In the genomic region with DNA sequence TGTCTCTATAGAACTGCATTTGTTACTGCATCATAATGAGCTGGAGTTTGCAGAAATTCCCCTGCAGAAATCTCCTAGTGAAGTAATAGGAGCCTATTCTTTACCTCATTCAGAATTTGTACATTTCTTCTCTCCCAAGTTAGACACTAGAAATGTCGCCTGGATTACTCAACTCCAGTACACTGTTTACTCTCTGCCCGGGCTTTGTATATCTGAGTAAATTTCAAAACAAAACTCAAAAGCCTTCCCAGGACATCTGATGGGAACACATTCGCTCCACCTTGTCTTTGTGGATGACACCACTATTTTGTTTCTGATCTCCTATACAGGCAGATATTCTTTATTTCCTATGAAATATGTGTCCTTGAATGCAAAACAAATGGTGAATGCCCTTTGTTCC, we compare ENCODE assay signal across 35 cellular contexts.
"Had no signal": no experiment of that assay in that cellular context is flagged by ENCODE, and none has a peak within 500 bp of the region (broad histone marks: within the 10 kb centered on the region; RNA-seq: fewer than 3 reads in every experiment).

No MANE protein-coding gene starts in this region.

- H3K27ac ChIP-seq: ascending aorta, WERI-Rb-1 had no signal

- H3K4me3 ChIP-seq: ascending aorta had no signal

- H3K27me3 Mint-ChIP-seq: activated naive CD4-positive, alpha-beta T cell treated with anti-CD3 and anti-CD28 coated beads, Interleukin-2, amount 10 ng/mL, durations not matched to agents 7 days and 5 days; activated naive CD4-positive, alpha-beta T cell treated with anti-CD3 and anti-CD28 coated beads, Interleukin-2, amount 50 U/mL, for 24 hours; activated naive CD8-positive, alpha-beta T cell; activated naive CD8-positive, alpha-beta T cell treated with anti-CD3 and anti-CD28 coated beads, Interleukin-2, amount 50 U/mL, for 24 hours; brain had no signal

- H3K9me3 Mint-ChIP-seq: activated CD4-positive, alpha-beta memory T cell treated with anti-CD3 and anti-CD28 coated beads, Interleukin-2, amount 10 ng/mL, durations not matched to agents 7 days and 5 days; activated CD4-positive, alpha-beta T cell treated with anti-CD3 and anti-CD28 coated beads, Interleukin-2, amount 10 ng/mL, durations not matched to agents 7 days and 5 days; activated naive CD4-positive, alpha-beta T cell treated with anti-CD3 and anti-CD28 coated beads, Interleukin-2, amount 10 ng/mL, durations not matched to agents 7 days and 5 days; activated naive CD4-positive, alpha-beta T cell treated with anti-CD3 and anti-CD28 coated beads, Interleukin-2, amount 50 U/mL, for 24 hours; activated naive CD8-positive, alpha-beta T cell treated with anti-CD3 and anti-CD28 coated beads, Interleukin-2, amount 10 ng/mL, durations not matched to agents 7 days and 5 days; activated naive CD8-positive, alpha-beta T cell treated with anti-CD3 and anti-CD28 coated beads, Interleukin-2, amount 50 U/mL, for 24 hours; activated T-cell treated with anti-CD3 and anti-CD28 coated beads, Interleukin-2, amount 50 U/mL, for 24 hours; activated T-helper 2 cell treated with anti-CD3 and anti-CD28 coated beads, Interferon-gamma antibody, Interleukin-2, Interleukin-4, amounts not matched to agents 10 μg/mL and 5 μg/mL and 100 μg/mL, durations not matched to agents 14 hours and 24 hours and 36 hours; T-helper 1 cell treated with Interleukin-12 subunit alpha and Interleukin-12 subunit beta and Interleukin-4 antibody, amounts not matched to agents 30 μg/mL and 1 μg/mL, for 36 hours; T-helper 2 cell treated with Interferon-gamma antibody and Interleukin-4, amounts not matched to agents 5 μg/mL and 100 μg/mL, for 36 hours; WTC11 had no signal

- H3K4me3 Mint-ChIP-seq: activated CD4-positive, alpha-beta memory T cell treated with anti-CD3 and anti-CD28 coated beads, Interleukin-2, amount 10 ng/mL, durations not matched to agents 7 days and 5 days; activated CD4-positive, alpha-beta T cell treated with anti-CD3 and anti-CD28 coated beads for 36 hours; activated CD4-positive, alpha-beta T cell treated with anti-CD3 and anti-CD28 coated beads, Interleukin-2, amount 10 ng/mL, durations not matched to agents 7 days and 5 days; activated CD8-positive, alpha-beta memory T cell treated with anti-CD3 and anti-CD28 coated beads, Interleukin-2, amount 10 ng/mL, durations not matched to agents 7 days and 5 days; activated CD8-positive, alpha-beta T cell treated with anti-CD3 and anti-CD28 coated beads, Interleukin-2, amount 10 ng/mL, durations not matched to agents 7 days and 5 days; activated naive CD4-positive, alpha-beta T cell treated with anti-CD3 and anti-CD28 coated beads, Interleukin-2, amount 10 ng/mL, durations not matched to agents 7 days and 5 days; activated naive CD4-positive, alpha-beta T cell treated with anti-CD3 and anti-CD28 coated beads, Interleukin-2, amount 50 U/mL, for 24 hours; activated naive CD8-positive, alpha-beta T cell; activated naive CD8-positive, alpha-beta T cell treated with anti-CD3 and anti-CD28 coated beads, Interleukin-2, amount 10 ng/mL, durations not matched to agents 7 days and 5 days; activated naive CD8-positive, alpha-beta T cell treated with anti-CD3 and anti-CD28 coated beads, Interleukin-2, amount 50 U/mL, for 24 hours; activated T-cell treated with anti-CD3 and anti-CD28 coated beads, Interleukin-2, amount 50 U/mL, for 24 hours; T-helper 1 cell treated with Interleukin-12 subunit alpha and Interleukin-12 subunit beta and Interleukin-4 antibody, amounts not matched to agents 30 μg/mL and 1 μg/mL, for 36 hours; T-helper 2 cell treated with Interferon-gamma antibody and Interleukin-4, amounts not matched to agents 5 μg/mL and 100 μg/mL, for 36 hours; WTC11 had no signal

- H3K9me3 ChIP-seq: ascending aorta had no signal

- ATAC-seq: activated CD4-positive, alpha-beta T cell treated with anti-CD3 and anti-CD28 coated beads for 36 hours; activated CD4-positive, CD25-positive, alpha-beta regulatory T cell treated with anti-CD3 and anti-CD28 coated beads, Interleukin-2, amount 50 U/mL, for 24 hours; activated CD8-positive, alpha-beta memory T cell treated with anti-CD3 and anti-CD28 coated beads, Interleukin-2, amount 10 ng/mL, durations not matched to agents 7 days and 5 days; activated CD8-positive, alpha-beta T cell treated with anti-CD3 and anti-CD28 coated beads, Interleukin-2, amount 10 ng/mL, durations not matched to agents 7 days and 5 days; activated naive CD8-positive, alpha-beta T cell treated with anti-CD3 and anti-CD28 coated beads, Interleukin-2, amount 50 U/mL, for 24 hours; WTC11 had no signal

- H3K36me3 ChIP-seq: ascending aorta, WERI-Rb-1 had no signal

- DNase-seq: activated CD4-positive, alpha-beta memory T cell treated with anti-CD3 and anti-CD28 coated beads, Interleukin-2, amount 10 ng/mL, durations not matched to agents 7 days and 5 days; activated CD4-positive, alpha-beta T cell treated with anti-CD3 and anti-CD28 coated beads for 1 hour; activated CD4-positive, alpha-beta T cell treated with anti-CD3 and anti-CD28 coated beads for 36 hours; activated CD4-positive, alpha-beta T cell treated with anti-CD3 and anti-CD28 coated beads for 48 hours; activated CD4-positive, alpha-beta T cell treated with anti-CD3 and anti-CD28 coated beads, Interleukin-2, amount 10 ng/mL, durations not matched to agents 7 days and 5 days; activated CD4-positive, alpha-beta T cell treated with anti-CD3 and anti-CD28 coated beads, Interleukin-2, amount 50 U/mL, for 48 hours; activated CD4-positive, CD25-positive, alpha-beta regulatory T cell; activated CD8-positive, alpha-beta memory T cell treated with anti-CD3 and anti-CD28 coated beads for 24 hours; activated CD8-positive, alpha-beta memory T cell treated with anti-CD3 and anti-CD28 coated beads, Interleukin-2, amount 10 ng/mL, durations not matched to agents 7 days and 5 days; activated CD8-positive, alpha-beta memory T cell treated with anti-CD3 and anti-CD28 coated beads, Interleukin-2, amount 50 U/mL, for 48 hours; activated CD8-positive, alpha-beta T cell treated with anti-CD3 and anti-CD28 coated beads, Interleukin-2, amount 10 ng/mL, durations not matched to agents 7 days and 5 days; activated effector memory CD4-positive, alpha-beta T cell treated with Interleukin-2 at 50 U/mL for 16 hours; activated gamma-delta T cell; activated naive CD4-positive, alpha-beta T cell treated with anti-CD3 and anti-CD28 coated beads, Interleukin-2, amount 10 ng/mL, durations not matched to agents 7 days and 5 days; activated naive CD4-positive, alpha-beta T cell treated with Interleukin-2 at 50 U/mL for 16 hours; activated naive CD8-positive, alpha-beta T cell treated with anti-CD3 and anti-CD28 coated beads, Interleukin-2, amount 10 ng/mL, durations not matched to agents 7 days and 5 days; activated naive CD8-positive, alpha-beta T cell treated with anti-CD3 and anti-CD28 coated beads, Interleukin-2, amount 50 U/mL, for 24 hours; activated T-cell treated with anti-CD3 and anti-CD28 coated beads, Interleukin-2, amount 50 U/mL, for 24 hours; activated T-cell treated with anti-CD3 and anti-CD28 coated beads, Interleukin-2, amount 50 U/mL, for 48 hours; amygdala; anterior cingulate cortex; central memory CD4-positive, alpha-beta T cell; T-helper 1 cell; T-helper 2 cell; T-helper 9 cell; WERI-Rb-1 had no signal

- H3K27me3 ChIP-seq: ascending aorta had no signal

- H3K4me1 Mint-ChIP-seq: activated CD4-positive, alpha-beta memory T cell treated with anti-CD3 and anti-CD28 coated beads, Interleukin-2, amount 10 ng/mL, durations not matched to agents 7 days and 5 days; activated CD4-positive, alpha-beta T cell treated with anti-CD3 and anti-CD28 coated beads, Interleukin-2, amount 10 ng/mL, durations not matched to agents 7 days and 5 days; activated naive CD4-positive, alpha-beta T cell treated with anti-CD3 and anti-CD28 coated beads, Interleukin-2, amount 10 ng/mL, durations not matched to agents 7 days and 5 days; activated naive CD4-positive, alpha-beta T cell treated with anti-CD3 and anti-CD28 coated beads, Interleukin-2, amount 50 U/mL, for 24 hours; activated naive CD8-positive, alpha-beta T cell treated with anti-CD3 and anti-CD28 coated beads, Interleukin-2, amount 10 ng/mL, durations not matched to agents 7 days and 5 days; activated naive CD8-positive, alpha-beta T cell treated with anti-CD3 and anti-CD28 coated beads, Interleukin-2, amount 50 U/mL, for 24 hours; WTC11 had no signal

- H3K27ac Mint-ChIP-seq: activated CD4-positive, alpha-beta memory T cell treated with anti-CD3 and anti-CD28 coated beads, Interleukin-2, amount 10 ng/mL, durations not matched to agents 7 days and 5 days; activated CD4-positive, alpha-beta T cell treated with anti-CD3 and anti-CD28 coated beads for 36 hours; activated CD4-positive, alpha-beta T cell treated with anti-CD3 and anti-CD28 coated beads, Interleukin-2, amount 10 ng/mL, durations not matched to agents 7 days and 5 days; activated CD8-positive, alpha-beta memory T cell treated with anti-CD3 and anti-CD28 coated beads, Interleukin-2, amount 10 ng/mL, durations not matched to agents 7 days and 5 days; activated CD8-positive, alpha-beta T cell treated with anti-CD3 and anti-CD28 coated beads, Interleukin-2, amount 10 ng/mL, durations not matched to agents 7 days and 5 days; activated naive CD4-positive, alpha-beta T cell treated with anti-CD3 and anti-CD28 coated beads, Interleukin-2, amount 10 ng/mL, durations not matched to agents 7 days and 5 days; activated naive CD4-positive, alpha-beta T cell treated with anti-CD3 and anti-CD28 coated beads, Interleukin-2, amount 50 U/mL, for 24 hours; activated naive CD8-positive, alpha-beta T cell; activated naive CD8-positive, alpha-beta T cell treated with anti-CD3 and anti-CD28 coated beads, Interleukin-2, amount 10 ng/mL, durations not matched to agents 7 days and 5 days; activated naive CD8-positive, alpha-beta T cell treated with anti-CD3 and anti-CD28 coated beads, Interleukin-2, amount 50 U/mL, for 24 hours; activated T-cell treated with anti-CD3 and anti-CD28 coated beads, Interleukin-2, amount 50 U/mL, for 24 hours; activated T-helper 2 cell treated with anti-CD3 and anti-CD28 coated beads, Interferon-gamma antibody, Interleukin-2, Interleukin-4, amounts not matched to agents 10 μg/mL and 5 μg/mL and 100 μg/mL, durations not matched to agents 14 hours and 24 hours and 36 hours; brain; T-helper 1 cell treated with Interleukin-12 subunit alpha and Interleukin-12 subunit beta and Interleukin-4 antibody, amounts not matched to agents 30 μg/mL and 1 μg/mL, for 36 hours; T-helper 2 cell treated with Interferon-gamma antibody and Interleukin-4, amounts not matched to agents 5 μg/mL and 100 μg/mL, for 36 hours; WTC11 had no signal

- H3K4me1 ChIP-seq: ascending aorta had no signal

- H3K36me3 Mint-ChIP-seq: activated CD8-positive, alpha-beta memory T cell treated with anti-CD3 and anti-CD28 coated beads, Interleukin-2, amount 10 ng/mL, durations not matched to agents 7 days and 5 days; activated naive CD4-positive, alpha-beta T cell treated with anti-CD3 and anti-CD28 coated beads, Interleukin-2, amount 10 ng/mL, durations not matched to agents 7 days and 5 days; activated naive CD4-positive, alpha-beta T cell treated with anti-CD3 and anti-CD28 coated beads, Interleukin-2, amount 50 U/mL, for 24 hours; activated naive CD8-positive, alpha-beta T cell; activated naive CD8-positive, alpha-beta T cell treated with anti-CD3 and anti-CD28 coated beads, Interleukin-2, amount 10 ng/mL, durations not matched to agents 7 days and 5 days; brain; WTC11 had no signal
